Comparison of ENCODE assay signal across 1 cellular context in the genomic region with DNA sequence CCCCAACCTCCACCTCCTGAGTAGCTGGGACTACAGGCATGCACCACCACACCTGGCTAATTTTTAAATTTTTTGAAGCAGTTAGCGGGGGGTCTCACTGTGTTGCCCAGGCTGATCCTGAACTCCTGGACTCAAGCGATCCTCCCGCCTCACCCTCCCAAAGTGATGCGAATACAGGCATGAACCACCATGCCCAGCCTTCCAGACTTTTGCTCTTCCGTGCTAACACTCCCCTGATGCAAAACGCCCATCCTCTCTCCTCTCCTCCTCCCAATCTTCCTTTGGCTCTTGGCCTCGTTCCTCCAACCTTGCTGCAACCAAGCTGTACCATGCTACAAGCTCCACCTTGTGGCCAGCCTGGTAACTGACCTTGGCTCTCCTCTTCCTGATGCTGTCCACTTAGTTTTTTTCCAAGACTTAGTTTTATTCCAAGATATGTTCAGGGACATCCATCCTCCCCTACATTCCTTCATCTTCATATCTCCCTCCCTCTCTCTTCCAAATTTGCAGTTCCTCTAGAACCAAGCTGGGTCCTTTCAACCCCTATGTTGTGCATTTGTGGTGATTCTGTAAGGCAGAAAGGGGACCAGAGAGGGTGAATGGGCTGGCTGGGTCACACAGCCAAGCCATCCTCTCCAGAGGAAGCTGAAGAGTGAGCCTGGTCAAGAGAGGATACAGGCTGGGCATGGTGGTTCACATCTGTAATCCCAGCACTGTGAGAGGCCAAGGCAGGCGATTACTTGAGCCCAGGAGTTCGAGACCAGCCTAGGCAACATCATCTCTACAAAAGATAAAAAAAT.
TF ChIP-seq lines count a peak whose summit lies in the region.

No MANE protein-coding gene starts in this region.

TF ChIP-seq in K562, 482 proteins besides CTCF, POLR2A, EP300 and RAD21 (continued from another document and continues in another):
- TF ChIP-seq FOXK1 (CRISPR knock-in tag; IDR thresholded peaks at IDR 0.05; ENCODE audit: borderline replicate concordance) (no peak), RFX7 (CRISPR knock-in tag; IDR thresholded peaks at IDR 0.05) (no peak), TAF7 (tag; IDR thresholded peaks at IDR 0.05) (no peak), ZBTB1 (CRISPR knock-in tag; IDR thresholded peaks at IDR 0.05; ENCODE audit: borderline replicate concordance, low read depth) (no peak), SIN3B (IDR thresholded peaks at IDR 0.05; ENCODE audit: low read depth) (no peak), CREB1 (IDR thresholded peaks at IDR 0.05) (no peak), CREB1 (CRISPR knock-in tag; IDR thresholded peaks at IDR 0.05) (no peak), SMC3 (conservative IDR thresholded peaks at IDR 0.05; ENCODE audit: insufficient read depth, low read depth, low read length) (peak; percentile 53), EHMT2 (IDR thresholded peaks at IDR 0.05) (0 out of 2 replicates have a peak, but pooled peaks have one; percentile 73), ZNF445 (CRISPR knock-in tag; IDR thresholded peaks at IDR 0.05; ENCODE audit: low read depth) (no peak), HMG20B (CRISPR knock-in tag; IDR thresholded peaks at IDR 0.05) (no peak), ZSCAN29 (IDR thresholded peaks at IDR 0.05) (no peak), RCOR1 (IDR thresholded peaks at IDR 0.05; ENCODE audit: borderline replicate concordance in 1 of 2, low read depth in 2 of 2, low read length in 2 of 2) (peak in 1 of 2 experiments; percentile 33; a peak in 1 of 4 replicates), CC2D1A (IDR thresholded peaks at IDR 0.05) (0 out of 2 replicates have a peak, but pooled peaks have one; percentile 11), CBX5 (IDR thresholded peaks at IDR 0.05; ENCODE audit: borderline replicate concordance, low read depth) (peak; percentile 99), MAFK (IDR thresholded peaks at IDR 0.05; ENCODE audit: low read length) (no peak), ZNF57 (CRISPR knock-in tag; IDR thresholded peaks at IDR 0.05) (no peak), BRF1 (IDR thresholded peaks at IDR 0.05; ENCODE audit: borderline replicate concordance, extremely low read depth, insufficient read length) (no peak), ZNF347 (CRISPR knock-in tag; IDR thresholded peaks at IDR 0.05; ENCODE audit: low read depth) (no peak), KDM2B (CRISPR knock-in tag; IDR thresholded peaks at IDR 0.05) (no peak), POU5F1 (IDR thresholded peaks at IDR 0.05; ENCODE audit: borderline replicate concordance, low read depth, low read length, partially characterized antibody) (no peak), KLF6 (CRISPR knock-in tag; IDR thresholded peaks at IDR 0.05; ENCODE audit: borderline replicate concordance) (no peak), TAF1 (IDR thresholded peaks at IDR 0.05; ENCODE audit: control insufficient read depth, extremely low read depth, insufficient read depth, low read length, severe bottlenecking) (no peak), L3MBTL2 (IDR thresholded peaks at IDR 0.05) (no peak), GTF2F1 (IDR thresholded peaks at IDR 0.05; ENCODE audit: low read depth, low read length) (no peak), TCF3 (CRISPR knock-in tag; IDR thresholded peaks at IDR 0.05) (no peak), ZNF644 (tag; IDR thresholded peaks at IDR 0.05; ENCODE audit: low read depth) (no peak), ZKSCAN8 (CRISPR knock-in tag; IDR thresholded peaks at IDR 0.05) (0 out of 2 replicates have a peak, but pooled peaks have one; percentile 21), CBX3 (IDR thresholded peaks at IDR 0.05; ENCODE audit: borderline replicate concordance in 1 of 2, low read length in 2 of 2) (peak in 1 of 2 experiments; percentile 99; a peak in 2 of 3 replicates), CREBBP (IDR thresholded peaks at IDR 0.05; ENCODE audit: low read depth, low read length) (no peak), SMARCC2 (IDR thresholded peaks at IDR 0.05; ENCODE audit: low read depth) (no peak), JUN (IDR thresholded peaks at IDR 0.05; ENCODE audit: borderline replicate concordance, low read depth, low read length) (no peak), JUN (CRISPR knock-in tag; IDR thresholded peaks at IDR 0.05; ENCODE audit: borderline replicate concordance) (no peak), ZNF274 (IDR thresholded peaks at IDR 0.05; ENCODE audit: borderline replicate concordance, low read depth, low read length) (no peak), ERF (CRISPR knock-in tag; IDR thresholded peaks at IDR 0.05) (no peak), HLTF (IDR thresholded peaks at IDR 0.05) (0 out of 2 replicates have a peak, but pooled peaks have one; percentile 69), NFIC (IDR thresholded peaks at IDR 0.05) (peak; percentile 57; the same call in 1 of the 2 replicates), SRSF7 (optimal IDR thresholded peaks at IDR 0.05; ENCODE audit: low read depth, low read length) (no peak)
- TF ChIP-seq, protein P1, sequence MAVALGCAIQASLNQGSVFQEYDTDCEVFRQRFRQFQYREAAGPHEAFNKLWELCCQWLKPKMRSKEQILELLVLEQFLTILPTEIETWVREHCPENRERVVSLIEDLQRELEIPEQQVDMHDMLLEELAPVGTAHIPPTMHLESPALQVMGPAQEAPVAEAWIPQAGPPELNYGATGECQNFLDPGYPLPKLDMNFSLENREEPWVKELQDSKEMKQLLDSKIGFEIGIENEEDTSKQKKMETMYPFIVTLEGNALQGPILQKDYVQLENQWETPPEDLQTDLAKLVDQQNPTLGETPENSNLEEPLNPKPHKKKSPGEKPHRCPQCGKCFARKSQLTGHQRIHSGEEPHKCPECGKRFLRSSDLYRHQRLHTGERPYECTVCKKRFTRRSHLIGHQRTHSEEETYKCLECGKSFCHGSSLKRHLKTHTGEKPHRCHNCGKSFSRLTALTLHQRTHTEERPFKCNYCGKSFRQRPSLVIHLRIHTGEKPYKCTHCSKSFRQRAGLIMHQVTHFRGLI (CRISPR knock-in tag; IDR thresholded peaks at IDR 0.05), result no peak
- TF ChIP-seq, protein P2, sequence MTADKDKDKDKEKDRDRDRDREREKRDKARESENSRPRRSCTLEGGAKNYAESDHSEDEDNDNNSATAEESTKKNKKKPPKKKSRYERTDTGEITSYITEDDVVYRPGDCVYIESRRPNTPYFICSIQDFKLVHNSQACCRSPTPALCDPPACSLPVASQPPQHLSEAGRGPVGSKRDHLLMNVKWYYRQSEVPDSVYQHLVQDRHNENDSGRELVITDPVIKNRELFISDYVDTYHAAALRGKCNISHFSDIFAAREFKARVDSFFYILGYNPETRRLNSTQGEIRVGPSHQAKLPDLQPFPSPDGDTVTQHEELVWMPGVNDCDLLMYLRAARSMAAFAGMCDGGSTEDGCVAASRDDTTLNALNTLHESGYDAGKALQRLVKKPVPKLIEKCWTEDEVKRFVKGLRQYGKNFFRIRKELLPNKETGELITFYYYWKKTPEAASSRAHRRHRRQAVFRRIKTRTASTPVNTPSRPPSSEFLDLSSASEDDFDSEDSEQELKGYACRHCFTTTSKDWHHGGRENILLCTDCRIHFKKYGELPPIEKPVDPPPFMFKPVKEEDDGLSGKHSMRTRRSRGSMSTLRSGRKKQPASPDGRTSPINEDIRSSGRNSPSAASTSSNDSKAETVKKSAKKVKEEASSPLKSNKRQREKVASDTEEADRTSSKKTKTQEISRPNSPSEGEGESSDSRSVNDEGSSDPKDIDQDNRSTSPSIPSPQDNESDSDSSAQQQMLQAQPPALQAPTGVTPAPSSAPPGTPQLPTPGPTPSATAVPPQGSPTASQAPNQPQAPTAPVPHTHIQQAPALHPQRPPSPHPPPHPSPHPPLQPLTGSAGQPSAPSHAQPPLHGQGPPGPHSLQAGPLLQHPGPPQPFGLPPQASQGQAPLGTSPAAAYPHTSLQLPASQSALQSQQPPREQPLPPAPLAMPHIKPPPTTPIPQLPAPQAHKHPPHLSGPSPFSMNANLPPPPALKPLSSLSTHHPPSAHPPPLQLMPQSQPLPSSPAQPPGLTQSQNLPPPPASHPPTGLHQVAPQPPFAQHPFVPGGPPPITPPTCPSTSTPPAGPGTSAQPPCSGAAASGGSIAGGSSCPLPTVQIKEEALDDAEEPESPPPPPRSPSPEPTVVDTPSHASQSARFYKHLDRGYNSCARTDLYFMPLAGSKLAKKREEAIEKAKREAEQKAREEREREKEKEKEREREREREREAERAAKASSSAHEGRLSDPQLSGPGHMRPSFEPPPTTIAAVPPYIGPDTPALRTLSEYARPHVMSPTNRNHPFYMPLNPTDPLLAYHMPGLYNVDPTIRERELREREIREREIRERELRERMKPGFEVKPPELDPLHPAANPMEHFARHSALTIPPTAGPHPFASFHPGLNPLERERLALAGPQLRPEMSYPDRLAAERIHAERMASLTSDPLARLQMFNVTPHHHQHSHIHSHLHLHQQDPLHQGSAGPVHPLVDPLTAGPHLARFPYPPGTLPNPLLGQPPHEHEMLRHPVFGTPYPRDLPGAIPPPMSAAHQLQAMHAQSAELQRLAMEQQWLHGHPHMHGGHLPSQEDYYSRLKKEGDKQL (CRISPR knock-in tag; IDR thresholded peaks at IDR 0.05; ENCODE audit: borderline replicate concordance), result no peak
- TF ChIP-seq, protein P3, sequence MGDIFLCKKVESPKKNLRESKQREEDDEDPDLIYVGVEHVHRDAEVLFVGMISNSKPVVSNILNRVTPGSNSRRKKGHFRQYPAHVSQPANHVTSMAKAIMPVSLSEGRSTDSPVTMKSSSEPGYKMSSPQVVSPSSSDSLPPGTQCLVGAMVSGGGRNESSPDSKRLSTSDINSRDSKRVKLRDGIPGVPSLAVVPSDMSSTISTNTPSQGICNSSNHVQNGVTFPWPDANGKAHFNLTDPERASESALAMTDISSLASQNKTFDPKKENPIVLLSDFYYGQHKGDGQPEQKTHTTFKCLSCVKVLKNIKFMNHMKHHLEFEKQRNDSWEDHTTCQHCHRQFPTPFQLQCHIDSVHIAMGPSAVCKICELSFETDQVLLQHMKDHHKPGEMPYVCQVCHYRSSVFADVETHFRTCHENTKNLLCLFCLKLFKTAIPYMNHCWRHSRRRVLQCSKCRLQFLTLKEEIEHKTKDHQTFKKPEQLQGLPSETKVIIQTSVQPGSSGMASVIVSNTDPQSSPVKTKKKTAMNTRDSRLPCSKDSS (IDR thresholded peaks at IDR 0.05; ENCODE audit: low read depth, partially characterized antibody), result peak; percentile 88
- TF ChIP-seq, protein P4, sequence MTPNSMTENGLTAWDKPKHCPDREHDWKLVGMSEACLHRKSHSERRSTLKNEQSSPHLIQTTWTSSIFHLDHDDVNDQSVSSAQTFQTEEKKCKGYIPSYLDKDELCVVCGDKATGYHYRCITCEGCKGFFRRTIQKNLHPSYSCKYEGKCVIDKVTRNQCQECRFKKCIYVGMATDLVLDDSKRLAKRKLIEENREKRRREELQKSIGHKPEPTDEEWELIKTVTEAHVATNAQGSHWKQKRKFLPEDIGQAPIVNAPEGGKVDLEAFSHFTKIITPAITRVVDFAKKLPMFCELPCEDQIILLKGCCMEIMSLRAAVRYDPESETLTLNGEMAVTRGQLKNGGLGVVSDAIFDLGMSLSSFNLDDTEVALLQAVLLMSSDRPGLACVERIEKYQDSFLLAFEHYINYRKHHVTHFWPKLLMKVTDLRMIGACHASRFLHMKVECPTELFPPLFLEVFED (CRISPR knock-in tag; conservative IDR thresholded peaks at IDR 0.05), result no peak
- TF ChIP-seq, protein P5, sequence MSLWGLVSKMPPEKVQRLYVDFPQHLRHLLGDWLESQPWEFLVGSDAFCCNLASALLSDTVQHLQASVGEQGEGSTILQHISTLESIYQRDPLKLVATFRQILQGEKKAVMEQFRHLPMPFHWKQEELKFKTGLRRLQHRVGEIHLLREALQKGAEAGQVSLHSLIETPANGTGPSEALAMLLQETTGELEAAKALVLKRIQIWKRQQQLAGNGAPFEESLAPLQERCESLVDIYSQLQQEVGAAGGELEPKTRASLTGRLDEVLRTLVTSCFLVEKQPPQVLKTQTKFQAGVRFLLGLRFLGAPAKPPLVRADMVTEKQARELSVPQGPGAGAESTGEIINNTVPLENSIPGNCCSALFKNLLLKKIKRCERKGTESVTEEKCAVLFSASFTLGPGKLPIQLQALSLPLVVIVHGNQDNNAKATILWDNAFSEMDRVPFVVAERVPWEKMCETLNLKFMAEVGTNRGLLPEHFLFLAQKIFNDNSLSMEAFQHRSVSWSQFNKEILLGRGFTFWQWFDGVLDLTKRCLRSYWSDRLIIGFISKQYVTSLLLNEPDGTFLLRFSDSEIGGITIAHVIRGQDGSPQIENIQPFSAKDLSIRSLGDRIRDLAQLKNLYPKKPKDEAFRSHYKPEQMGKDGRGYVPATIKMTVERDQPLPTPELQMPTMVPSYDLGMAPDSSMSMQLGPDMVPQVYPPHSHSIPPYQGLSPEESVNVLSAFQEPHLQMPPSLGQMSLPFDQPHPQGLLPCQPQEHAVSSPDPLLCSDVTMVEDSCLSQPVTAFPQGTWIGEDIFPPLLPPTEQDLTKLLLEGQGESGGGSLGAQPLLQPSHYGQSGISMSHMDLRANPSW (CRISPR knock-in tag; IDR thresholded peaks at IDR 0.05), result no peak
- TF ChIP-seq, protein P6, sequence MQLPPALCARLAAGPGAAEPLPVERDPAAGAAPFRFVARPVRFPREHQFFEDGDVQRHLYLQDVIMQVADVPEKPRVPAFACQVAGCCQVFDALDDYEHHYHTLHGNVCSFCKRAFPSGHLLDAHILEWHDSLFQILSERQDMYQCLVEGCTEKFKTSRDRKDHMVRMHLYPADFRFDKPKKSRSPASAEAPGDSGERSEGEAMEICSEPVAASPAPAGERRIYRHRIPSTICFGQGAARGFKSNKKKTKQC (CRISPR knock-in tag; IDR thresholded peaks at IDR 0.05), result no peak
- TF ChIP-seq, protein P7, sequence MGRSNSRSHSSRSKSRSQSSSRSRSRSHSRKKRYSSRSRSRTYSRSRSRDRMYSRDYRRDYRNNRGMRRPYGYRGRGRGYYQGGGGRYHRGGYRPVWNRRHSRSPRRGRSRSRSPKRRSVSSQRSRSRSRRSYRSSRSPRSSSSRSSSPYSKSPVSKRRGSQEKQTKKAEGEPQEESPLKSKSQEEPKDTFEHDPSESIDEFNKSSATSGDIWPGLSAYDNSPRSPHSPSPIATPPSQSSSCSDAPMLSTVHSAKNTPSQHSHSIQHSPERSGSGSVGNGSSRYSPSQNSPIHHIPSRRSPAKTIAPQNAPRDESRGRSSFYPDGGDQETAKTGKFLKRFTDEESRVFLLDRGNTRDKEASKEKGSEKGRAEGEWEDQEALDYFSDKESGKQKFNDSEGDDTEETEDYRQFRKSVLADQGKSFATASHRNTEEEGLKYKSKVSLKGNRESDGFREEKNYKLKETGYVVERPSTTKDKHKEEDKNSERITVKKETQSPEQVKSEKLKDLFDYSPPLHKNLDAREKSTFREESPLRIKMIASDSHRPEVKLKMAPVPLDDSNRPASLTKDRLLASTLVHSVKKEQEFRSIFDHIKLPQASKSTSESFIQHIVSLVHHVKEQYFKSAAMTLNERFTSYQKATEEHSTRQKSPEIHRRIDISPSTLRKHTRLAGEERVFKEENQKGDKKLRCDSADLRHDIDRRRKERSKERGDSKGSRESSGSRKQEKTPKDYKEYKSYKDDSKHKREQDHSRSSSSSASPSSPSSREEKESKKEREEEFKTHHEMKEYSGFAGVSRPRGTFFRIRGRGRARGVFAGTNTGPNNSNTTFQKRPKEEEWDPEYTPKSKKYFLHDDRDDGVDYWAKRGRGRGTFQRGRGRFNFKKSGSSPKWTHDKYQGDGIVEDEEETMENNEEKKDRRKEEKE (IDR thresholded peaks at IDR 0.05; ENCODE audit: borderline replicate concordance in 1 of 2, control insufficient read depth in 1 of 2, low read depth in 2 of 2, low read length in 1 of 2), result no peak
